In the genomic region with DNA sequence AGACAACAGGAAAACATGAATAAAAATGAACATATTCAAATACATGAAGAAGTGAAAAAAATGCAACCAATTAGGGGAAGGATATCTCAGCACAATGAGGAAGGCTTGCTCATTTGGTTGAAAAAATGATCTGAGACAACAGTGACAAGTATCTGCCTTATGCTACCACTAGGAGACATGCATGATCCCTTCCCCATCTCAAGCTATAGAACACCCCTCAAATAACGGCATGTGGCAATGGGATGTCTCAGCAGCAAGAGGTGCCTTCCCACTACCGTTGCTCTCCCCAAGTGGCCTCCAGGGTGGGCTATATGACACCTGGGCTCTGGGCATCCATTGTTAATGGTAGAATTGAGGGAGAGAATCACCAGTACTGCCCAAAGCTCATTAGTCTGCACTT, we compare ENCODE assay signal across 1 cellular context.
A peak's percentile ranks its signal among the peaks of the same experiment; 100 is the strongest.
TF ChIP-seq lines count a peak whose summit lies in the region.

No MANE protein-coding gene starts in this region.

TF ChIP-seq in H1, 55 proteins besides CTCF, POLR2A, EP300 and RAD21:
- TF ChIP-seq, protein P1, sequence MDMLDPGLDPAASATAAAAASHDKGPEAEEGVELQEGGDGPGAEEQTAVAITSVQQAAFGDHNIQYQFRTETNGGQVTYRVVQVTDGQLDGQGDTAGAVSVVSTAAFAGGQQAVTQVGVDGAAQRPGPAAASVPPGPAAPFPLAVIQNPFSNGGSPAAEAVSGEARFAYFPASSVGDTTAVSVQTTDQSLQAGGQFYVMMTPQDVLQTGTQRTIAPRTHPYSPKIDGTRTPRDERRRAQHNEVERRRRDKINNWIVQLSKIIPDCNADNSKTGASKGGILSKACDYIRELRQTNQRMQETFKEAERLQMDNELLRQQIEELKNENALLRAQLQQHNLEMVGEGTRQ (IDR thresholded peaks at IDR 0.05; ENCODE audit: low read length): no peak
- TF ChIP-seq NRF1 (IDR thresholded peaks at IDR 0.05; ENCODE audit: low read depth, low read length) (no peak), FOSL1 (IDR thresholded peaks at IDR 0.05; ENCODE audit: insufficient read depth, low read depth, low read length) (no peak), KDM5A (IDR thresholded peaks at IDR 0.05; ENCODE audit: low read length) (no peak)
- TF ChIP-seq, protein P2, sequence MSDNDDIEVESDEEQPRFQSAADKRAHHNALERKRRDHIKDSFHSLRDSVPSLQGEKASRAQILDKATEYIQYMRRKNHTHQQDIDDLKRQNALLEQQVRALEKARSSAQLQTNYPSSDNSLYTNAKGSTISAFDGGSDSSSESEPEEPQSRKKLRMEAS (IDR thresholded peaks at IDR 0.05): 0 out of 2 replicates have a peak, but pooled peaks have one; percentile 24
